ENCODE assay signal across 8 cellular contexts in genomic region chr3:70982700-70983140, GRCh38.
DNase-seq lines count a peak whose midpoint lies in the region; ATAC-seq and TF ChIP-seq lines count a peak whose summit lies in the region.

No MANE protein-coding gene starts in this region.

- H3K4me1 Mint-ChIP-seq in effector memory CD8-positive, alpha-beta T cell (ENCODE audit: low read depth in 2 of 2): peaks cover 32 to 46% of the 10 kb centered on the region in 2 donors

- H3K27ac ChIP-seq in tibial nerve: peak overlapping the region; percentile 47 to 90 (median 75)

- peak in 1 of 2 donors; percentile 81 for TF ChIP-seq EP300 in tibial nerve (IDR thresholded peaks at IDR 0.05)

- peak; percentile 23 for DNase-seq in GM06990 (ENCODE audit: extremely low read depth, insufficient read length)
- peak; percentile 20 for DNase-seq in SW480 (ENCODE audit: low spot score)
- no peak for DNase-seq in effector memory CD8-positive, alpha-beta T cell
- DNase-seq in lung microvascular endothelial cell (ENCODE audit: low read depth in 2 of 2): peak; percentile 81 to 91
- DNase-seq in tibial nerve (ENCODE audit: low spot score in 2 of 2): peak; percentile 26 to 37
- DNase-seq in GM13976 (ENCODE audit: low spot score): no peak
- DNase-seq in HuH-7 (ENCODE audit: low spot score): no peak

- H3K36me3 Mint-ChIP-seq in effector memory CD8-positive, alpha-beta T cell (ENCODE audit: insufficient read depth): peaks cover 56% of the 10 kb centered on the region

- H3K36me3 ChIP-seq in GM06990 (ENCODE audit: control insufficient read depth, insufficient read depth, low read length): no peaks in the 10 kb centered on the region
- H3K36me3 ChIP-seq in tibial nerve: peaks cover 0 to 26% (median 6%) of the 10 kb centered on the region in 3 donors

- H3K4me3 ChIP-seq in GM06990 (replicated peaks; ENCODE audit: low read depth, low read length) (no peak overlapping the region), tibial nerve (no peak overlapping the region)

- TF ChIP-seq CTCF in GM06990 (IDR thresholded peaks at IDR 0.05; ENCODE audit: insufficient read depth, low read length, poor library complexity, severe bottlenecking) (no peak), tibial nerve (IDR thresholded peaks at IDR 0.05) (no peak), GM13976 (IDR thresholded peaks at IDR 0.05; ENCODE audit: borderline replicate concordance, control extremely low read depth, extremely low read depth, insufficient read depth, missing control alignments) (no peak)

- H3K4me3 Mint-ChIP-seq in effector memory CD8-positive, alpha-beta T cell: no peak overlapping the region

- no peak for TF ChIP-seq POLR2A in tibial nerve (IDR thresholded peaks at IDR 0.05)

- H3K27me3 ChIP-seq in GM06990 (replicated peaks; ENCODE audit: control insufficient read depth, insufficient read depth, low read length) (no peaks in the 10 kb centered on the region), tibial nerve (no peaks in the 10 kb centered on the region)

- H3K9me3 ChIP-seq in tibial nerve: no peaks in the 10 kb centered on the region

- in situ Hi-C loops in GM13976 (cut with MboI; ENCODE audit: low sequenced_read_pairs, unreplicated experiment): no loop called here

- no peaks in the 10 kb centered on the region for H3K9me3 Mint-ChIP-seq in effector memory CD8-positive, alpha-beta T cell

- H3K4me1 ChIP-seq in tibial nerve: peaks cover 0 to 45% (median 19%) of the 10 kb centered on the region in 4 donors

- peak overlapping the region; percentile 70 to 89 for H3K27ac Mint-ChIP-seq in effector memory CD8-positive, alpha-beta T cell

- ATAC-seq in HG02588 (IDR thresholded peaks at IDR 0.05; ENCODE audit: unreplicated experiment): peak; percentile 75
- ATAC-seq in effector memory CD8-positive, alpha-beta T cell (replicated peaks): peak; percentile 19

- H3K27me3 Mint-ChIP-seq in effector memory CD8-positive, alpha-beta T cell: no peaks in the 10 kb centered on the region

- 28 to 30% methylated on average over 6 of the region's 6 CpGs for WGBS in tibial nerve, 2 donors

Comparison
In these comparisons a context has a peak if more than half of its experiments do, and no peak if none do; other contexts are left out.
1. DNase-seq: peak in GM06990 (single experiment), SW480 (single experiment), lung microvascular endothelial cell (2 of 2) and tibial nerve (2 of 2); none in effector memory CD8-positive, alpha-beta T cell (0 of 3), GM13976 (single experiment) and HuH-7 (single experiment).